11 cellular contexts compared by ENCODE assay signal in the genomic region with DNA sequence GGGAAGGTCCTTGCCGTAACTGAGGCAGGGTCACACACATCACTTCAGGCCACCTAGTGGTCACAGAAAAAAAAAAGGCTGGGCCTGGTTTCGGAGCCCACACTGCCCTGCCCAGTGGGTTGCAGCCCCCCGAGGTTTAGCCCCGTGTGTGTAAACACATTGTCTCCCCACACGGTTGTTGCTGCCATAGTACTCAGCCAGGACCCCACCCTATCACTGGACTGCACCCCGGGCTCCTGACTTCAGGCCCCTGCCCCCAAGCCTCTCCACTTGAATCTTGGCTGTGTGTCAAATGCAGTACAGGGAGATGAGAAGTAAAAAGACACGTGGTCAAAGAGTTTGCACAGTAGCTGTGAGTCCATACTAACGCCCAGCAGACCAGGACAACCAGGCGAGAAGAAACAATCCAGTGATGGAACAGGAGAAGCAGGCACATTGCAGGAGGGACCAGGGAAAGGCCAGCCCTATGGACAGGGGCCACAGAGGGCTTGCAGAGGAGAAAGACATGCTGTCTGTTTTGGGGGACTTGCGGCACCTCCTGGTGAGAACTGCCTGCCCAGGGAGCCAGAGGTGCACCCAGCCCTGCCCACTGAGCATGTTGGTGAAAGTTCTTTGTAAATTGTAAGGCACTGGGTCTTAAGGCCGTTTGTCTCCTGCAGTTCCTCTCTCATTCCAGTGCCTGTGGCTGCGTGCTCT.
DNase-seq lines count a peak whose midpoint lies in the region; ATAC-seq, FAIRE-seq and TF ChIP-seq lines count a peak whose summit lies in the region.
"Had no signal": no experiment of that assay in that cellular context is flagged by ENCODE, and none has a peak within 500 bp of the region (broad histone marks: within the 10 kb centered on the region; RNA-seq: fewer than 3 reads in every experiment).

No MANE protein-coding gene starts in this region.

- FAIRE-seq in astrocyte (lab: Jason Lieb, UNC): no peak

- H3K56ac ChIP-seq in H9 (ENCODE audit: insufficient read length, low read depth, low read length): no peak overlapping the region

- POLR2A ChIA-PET in AG04449 (lab: Yijun Ruan, JAX): no interaction called here

- H3K36me3 ChIP-seq in astrocyte (ENCODE audit: insufficient read depth, low read length) (no peaks in the 10 kb centered on the region), tibial nerve (no peaks in the 10 kb centered on the region)

- H4K91ac ChIP-seq in H9 (ENCODE audit: insufficient read length, low read depth, low read length): no peak overlapping the region

- no peaks in the 10 kb centered on the region for H4K20me1 ChIP-seq in H9 (ENCODE audit: control insufficient read depth, insufficient read depth, insufficient read length)
- H4K20me1 ChIP-seq in astrocyte (ENCODE audit: insufficient read depth, low read length): no peaks in the 10 kb centered on the region

- no peak overlapping the region for H2BK5ac ChIP-seq in H9 (ENCODE audit: insufficient read length, low read length)

- H3K4me1 Mint-ChIP-seq in H9 (peaks cover 3 to 6% of the 10 kb centered on the region in 2 experiments; a peak in 1 of 4 replicates), astrocyte (ENCODE audit: low read depth, unreplicated experiment) (peaks cover 3% of the 10 kb centered on the region)
- H3K4me1 Mint-ChIP-seq in activated T-helper 2 cell treated with anti-CD3 and anti-CD28 coated beads, Interferon-gamma antibody, Interleukin-2, Interleukin-4, amounts not matched to agents 10 μg/mL and 5 μg/mL and 100 μg/mL, durations not matched to agents 14 hours and 24 hours and 36 hours (ENCODE audit: low read depth): no peaks in the 10 kb centered on the region

- no peak overlapping the region for H3K27ac ChIP-seq in H9 (ENCODE audit: insufficient read length, low read depth, low read length)
- H3K27ac ChIP-seq in astrocyte (ENCODE audit: low read depth, low read length): no peak overlapping the region
- no peak overlapping the region for H3K27ac ChIP-seq in tibial nerve

- TF ChIP-seq CTCF in AG04449 (IDR thresholded peaks at IDR 0.05; ENCODE audit: insufficient read depth, low read length, missing control alignments): peak; percentile 25
- TF ChIP-seq CTCF in H9 (conservative IDR thresholded peaks at IDR 0.05): peak; percentile 68
- TF ChIP-seq CTCF in astrocyte (IDR thresholded peaks at IDR 0.05; ENCODE audit: insufficient read depth, low read depth, low read length): peak; percentile 11
- peak in 2 of 5 experiments; percentile 10 to 23 for TF ChIP-seq CTCF in tibial nerve (IDR thresholded peaks at IDR 0.05)

- H3K27me3 ChIP-seq in H9 (ENCODE audit: insufficient read depth, low read length) (no peaks in the 10 kb centered on the region), astrocyte (ENCODE audit: insufficient read depth, low read length) (no peaks in the 10 kb centered on the region), tibial nerve (no peaks in the 10 kb centered on the region)

- no peak overlapping the region for H3K23ac ChIP-seq in H9 (ENCODE audit: insufficient read length, low read depth, low read length)

- intact Hi-C loops in left colon (cut with DNase I, micrococcal nuclease): no loop called here
- intact Hi-C loops in activated T-helper 2 cell treated with anti-CD3 and anti-CD28 coated beads, Interferon-gamma antibody, Interleukin-2, Interleukin-4, amounts not matched to agents 10 μg/mL and 5 μg/mL and 100 μg/mL, durations not matched to agents 14 hours and 24 hours and 36 hours (cut with micrococcal nuclease): no loop called here

- no peak overlapping the region for H2BK12ac ChIP-seq in H9 (ENCODE audit: insufficient read length, low read depth, low read length)

- no peaks in the 10 kb centered on the region for H3K9me3 Mint-ChIP-seq in H9
- no peaks in the 10 kb centered on the region for H3K9me3 Mint-ChIP-seq in astrocyte (ENCODE audit: unreplicated experiment)
- no peaks in the 10 kb centered on the region for H3K9me3 Mint-ChIP-seq in activated T-helper 2 cell treated with anti-CD3 and anti-CD28 coated beads, Interferon-gamma antibody, Interleukin-2, Interleukin-4, amounts not matched to agents 10 μg/mL and 5 μg/mL and 100 μg/mL, durations not matched to agents 14 hours and 24 hours and 36 hours
- H3K9me3 Mint-ChIP-seq: naive thymus-derived CD4-positive, alpha-beta T cell had no signal

- TF ChIP-seq EP300 in tibial nerve (IDR thresholded peaks at IDR 0.05): no peak

- H2BK20ac ChIP-seq in H9 (ENCODE audit: low read depth, low read length, poor library complexity, severe bottlenecking): no peak overlapping the region

- no peaks in the 10 kb centered on the region for H3K23me2 ChIP-seq in H9 (ENCODE audit: insufficient read length, low read depth, low read length, poor library complexity, severe bottlenecking)

- H3K27ac Mint-ChIP-seq in H9: no peak overlapping the region
- H3K27ac Mint-ChIP-seq in astrocyte (ENCODE audit: unreplicated experiment): no peak overlapping the region
- H3K27ac Mint-ChIP-seq in activated T-helper 2 cell treated with anti-CD3 and anti-CD28 coated beads, Interferon-gamma antibody, Interleukin-2, Interleukin-4, amounts not matched to agents 10 μg/mL and 5 μg/mL and 100 μg/mL, durations not matched to agents 14 hours and 24 hours and 36 hours: no peak overlapping the region
- H3K27ac Mint-ChIP-seq: naive thymus-derived CD4-positive, alpha-beta T cell had no signal

- peak overlapping the region in 1 of 2 experiments; percentile 14; a peak in 1 of 5 replicates for H3K4me3 Mint-ChIP-seq in H9
- no peak overlapping the region for H3K4me3 Mint-ChIP-seq in astrocyte (ENCODE audit: unreplicated experiment)
- no peak overlapping the region for H3K4me3 Mint-ChIP-seq in activated T-helper 2 cell treated with anti-CD3 and anti-CD28 coated beads, Interferon-gamma antibody, Interleukin-2, Interleukin-4, amounts not matched to agents 10 μg/mL and 5 μg/mL and 100 μg/mL, durations not matched to agents 14 hours and 24 hours and 36 hours (ENCODE audit: low read depth)
- H3K4me3 Mint-ChIP-seq: naive thymus-derived CD4-positive, alpha-beta T cell had no signal

- DNase-seq in AG04449 (ENCODE audit: low read depth, low spot score) (no peak), H9 (peak; percentile 31), astrocyte (ENCODE audit: low read depth) (no peak), left colon (no peak), CD1c-positive myeloid dendritic cell (ENCODE audit: extremely low spot score) (no peak), tibial nerve (ENCODE audit: low spot score in 2 of 2) (no peak)
- no peak for DNase-seq in activated T-helper 2 cell treated with anti-CD3 and anti-CD28 coated beads, Interferon-gamma antibody, Interleukin-2, Interleukin-4, amounts not matched to agents 10 μg/mL and 5 μg/mL and 100 μg/mL, durations not matched to agents 14 hours and 24 hours and 36 hours (ENCODE audit: low spot score)
- DNase-seq: activated CD4-positive, alpha-beta T cell treated with anti-CD3 and anti-CD28 coated beads, Interleukin-2, amount 50 U/mL, for 48 hours; NCI-H187 had no signal

- H3K36me3 Mint-ChIP-seq in H9 (ENCODE audit: insufficient read depth in 1 of 3, low read depth in 3 of 3): no peaks in the 10 kb centered on the region
- no peaks in the 10 kb centered on the region for H3K36me3 Mint-ChIP-seq in astrocyte (ENCODE audit: low read depth, unreplicated experiment)
- H3K36me3 Mint-ChIP-seq in activated T-helper 2 cell treated with anti-CD3 and anti-CD28 coated beads, Interferon-gamma antibody, Interleukin-2, Interleukin-4, amounts not matched to agents 10 μg/mL and 5 μg/mL and 100 μg/mL, durations not matched to agents 14 hours and 24 hours and 36 hours (ENCODE audit: low read depth): no peaks in the 10 kb centered on the region
- H3K36me3 Mint-ChIP-seq: naive thymus-derived CD4-positive, alpha-beta T cell had no signal

- no peaks in the 10 kb centered on the region for H3K79me2 ChIP-seq in H9 (ENCODE audit: insufficient read depth, low read length)
- H3K79me2 ChIP-seq in astrocyte (ENCODE audit: insufficient read depth, low read length): no peaks in the 10 kb centered on the region

- H2AK5ac ChIP-seq in H9 (ENCODE audit: insufficient read length, low read length): no peak overlapping the region

- H3K27me3 Mint-ChIP-seq in H9 (ENCODE audit: low read depth) (peaks cover 36% of the 10 kb centered on the region), astrocyte (ENCODE audit: low read depth, unreplicated experiment) (peaks cover 50% of the 10 kb centered on the region)
- H3K27me3 Mint-ChIP-seq in activated T-helper 2 cell treated with anti-CD3 and anti-CD28 coated beads, Interferon-gamma antibody, Interleukin-2, Interleukin-4, amounts not matched to agents 10 μg/mL and 5 μg/mL and 100 μg/mL, durations not matched to agents 14 hours and 24 hours and 36 hours (ENCODE audit: low read depth): peaks cover 10% of the 10 kb centered on the region

- no peak overlapping the region for H2AFZ ChIP-seq in H9 (ENCODE audit: low read length)
- H2AFZ ChIP-seq in astrocyte (ENCODE audit: low read depth, low read length): no peak overlapping the region

- H3K4me2 ChIP-seq in H9 (ENCODE audit: insufficient read depth, insufficient read length, low read length) (no peak overlapping the region), astrocyte (ENCODE audit: low read length) (no peak overlapping the region)

- no peaks in the 10 kb centered on the region for H3K4me1 ChIP-seq in H9 (ENCODE audit: insufficient read depth, low read length)
- H3K4me1 ChIP-seq in astrocyte (ENCODE audit: insufficient read depth, low read length): peaks cover 8% of the 10 kb centered on the region
- no peaks in the 10 kb centered on the region for H3K4me1 ChIP-seq in tibial nerve

- CTCF ChIA-PET in AG04449 (lab: Yijun Ruan, JAX): interaction anchor here (0.9 to 9.2 kb wide), 5 partner anchors 9 to 446 kb away, joined by 3 to 145 read pairs (median 3); no protein-coding TSS in a partner anchor

- no peak overlapping the region for H2BK120ac ChIP-seq in H9 (ENCODE audit: low read depth, low read length, poor library complexity, severe bottlenecking)

- H3K79me1 ChIP-seq in H9 (ENCODE audit: insufficient read depth, low read depth, low read length, poor library complexity, severe bottlenecking): no peaks in the 10 kb centered on the region

- no peak overlapping the region for H3K4ac ChIP-seq in H9 (ENCODE audit: low read depth, low read length)

- WGBS in H9 (ENCODE audit: extremely low coverage, insufficient read length, low lambda C conversion rate): no CpG with 5 or more reads among the region's 12 CpGs
- WGBS in tibial nerve, 2 donors: 41 to 43% methylated on average over 12 of the region's 12 CpGs

- H4K5ac ChIP-seq in H9 (ENCODE audit: insufficient read length, low read depth, low read length): no peak overlapping the region

- H3K18ac ChIP-seq in H9 (ENCODE audit: insufficient read length, low read depth, low read length): no peak overlapping the region

- H3K9me3 ChIP-seq in H9 (ENCODE audit: control insufficient read depth, low read depth, low read length) (no peaks in the 10 kb centered on the region), astrocyte (ENCODE audit: insufficient read depth, low read depth, low read length) (no peaks in the 10 kb centered on the region), tibial nerve (peaks cover 0 to 3% (median 0%) of the 10 kb centered on the region in 4 donors)

- H4K8ac ChIP-seq in H9 (replicated peaks; ENCODE audit: insufficient read length, low read depth, low read length): no peak overlapping the region

- TF ChIP-seq POLR2A in GM18505 (IDR thresholded peaks at IDR 0.05; ENCODE audit: borderline replicate concordance, extremely low read depth, insufficient read depth, insufficient read length): no peak
- TF ChIP-seq POLR2A in tibial nerve (IDR thresholded peaks at IDR 0.05): no peak

- no peak overlapping the region for H2BK15ac ChIP-seq in H9 (ENCODE audit: low read depth, low read length)

- H3K4me3 ChIP-seq in AG04449 (ENCODE audit: low read depth, low read length): no peak overlapping the region
- H3K4me3 ChIP-seq in astrocyte (ENCODE audit: insufficient read depth, low read depth, low read length): no peak overlapping the region
- H3K4me3 ChIP-seq in tibial nerve: no peak overlapping the region

- H3K9ac ChIP-seq in H9 (ENCODE audit: extremely low read depth, insufficient read length, low read length) (no peak overlapping the region), astrocyte (ENCODE audit: low read length) (no peak overlapping the region)

- peak; percentile 55 for ATAC-seq in left colon
- ATAC-seq in GM18505 (IDR thresholded peaks at IDR 0.05; ENCODE audit: unreplicated experiment): no peak
- ATAC-seq: naive thymus-derived CD4-positive, alpha-beta T cell had no signal

- no peak overlapping the region for H3T11ph ChIP-seq in H9 (ENCODE audit: low read length)

- no peak overlapping the region for H3K14ac ChIP-seq in H9 (ENCODE audit: insufficient read depth, low read length)
